In the genomic region with DNA sequence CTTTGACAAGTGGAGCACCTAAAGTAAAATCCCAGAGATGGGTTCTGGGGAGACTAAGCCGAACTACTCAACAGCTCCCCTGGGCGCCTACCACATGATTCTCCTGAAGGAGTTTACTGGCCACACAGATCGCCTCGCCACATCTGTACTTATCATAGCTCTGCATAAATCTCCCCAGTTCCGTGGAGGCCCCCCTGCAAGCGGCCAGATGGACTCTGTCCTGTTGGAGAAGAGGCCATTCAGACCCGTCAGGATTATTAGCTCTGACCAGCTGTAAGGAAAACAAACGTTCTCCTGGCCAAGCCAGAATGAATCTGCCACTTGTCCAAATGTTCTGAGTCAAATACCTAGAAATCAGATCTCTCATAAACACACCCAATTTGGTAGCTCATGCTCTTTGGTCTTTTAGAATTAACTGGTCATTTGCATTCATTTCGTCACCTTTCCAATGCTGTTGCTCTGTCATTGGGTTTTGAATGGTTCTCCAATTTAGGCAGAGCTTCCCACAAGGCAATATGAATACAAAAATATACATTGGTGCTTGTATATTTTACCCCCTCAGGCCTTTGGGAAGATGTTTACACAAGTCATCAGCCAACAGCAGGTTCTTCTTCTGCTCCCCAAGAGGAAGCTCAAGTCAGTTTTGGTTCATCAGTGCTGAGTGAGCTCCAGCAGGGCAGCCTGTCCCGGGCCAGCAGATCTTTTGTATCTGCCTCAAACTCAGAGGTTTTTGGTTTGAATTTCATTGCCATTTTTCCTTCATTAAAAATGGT, we compare ENCODE assay signal across 18 cellular contexts.
DNase-seq lines count a peak whose midpoint lies in the region; ATAC-seq, FAIRE-seq and TF ChIP-seq lines count a peak whose summit lies in the region.
"Had no signal": no experiment of that assay in that cellular context is flagged by ENCODE, and none has a peak within 500 bp of the region (broad histone marks: within the 10 kb centered on the region; RNA-seq: fewer than 3 reads in every experiment).

No MANE protein-coding gene starts in this region.

- ATAC-seq in natural killer cell treated with Interleukin-12 subunit alpha and Interleukin-12 subunit beta and Interleukin-15 and Interleukin-18, amount 100 ng/mL, for 72 hours: no peak

- CTCF ChIA-PET in AG04450 (lab: Charles Lee): interaction anchor here (0.6 to 1.9 kb wide), 4 partner anchors 124 to 491 kb away, joined by 3 to 6 read pairs (median 3); partner anchors contain the start of gene THSD4

- H3K27ac ChIP-seq in AG04450 (ENCODE audit: low read depth, low read length) (peak overlapping the region; percentile 58), HUES48 (ENCODE audit: low read depth, low read length) (peak overlapping the region; percentile 45), WERI-Rb-1 (no peak overlapping the region), kidney (ENCODE audit: low read depth in 2 of 2, low read length in 2 of 2) (no peak overlapping the region)
- H3K27ac ChIP-seq: SK-N-MC had no signal

- DNase-seq in AG04450 (ENCODE audit: low read depth, low spot score) (peak; percentile 39), WERI-Rb-1 (peak; percentile 42), left kidney (ENCODE audit: low read depth, low spot score) (peak; percentile 46), kidney (no peak), NCI-H774 (lab: John Stamatoyannopoulos, UW) (no peak)
- no peak for DNase-seq in natural killer cell treated with Interleukin-12 subunit alpha and Interleukin-12 subunit beta and Interleukin-15 and Interleukin-18, amount 100 ng/mL, for 72 hours (ENCODE audit: low spot score)
- no peak for DNase-seq in effector CD4-positive, alpha-beta T cell
- DNase-seq: CD4-positive, CD25-positive, alpha-beta regulatory T cell; GOT3; HFFc6; MV-4-11; NCI-H187 treated with DMSO at 0.1 percent for 48 hours; NCI-H345; NCI-H526 treated with DMSO at 0.1 percent for 48 hours; T-helper 1 cell had no signal

- no peaks in the 10 kb centered on the region for H3K36me3 Mint-ChIP-seq in natural killer cell treated with Interleukin-12 subunit alpha and Interleukin-12 subunit beta and Interleukin-15 and Interleukin-18, amount 100 ng/mL, for 72 hours
- H3K36me3 Mint-ChIP-seq: CD4-positive, CD25-positive, alpha-beta regulatory T cell had no signal

- H3K9me3 ChIP-seq in AG04450 (ENCODE audit: control insufficient read depth, insufficient read depth, low read length) (no peaks in the 10 kb centered on the region), HUES48 (ENCODE audit: control insufficient read depth, insufficient read depth, low read length) (no peaks in the 10 kb centered on the region), WERI-Rb-1 (ENCODE audit: severe bottlenecking) (no peaks in the 10 kb centered on the region), kidney (ENCODE audit: control insufficient read depth in 1 of 2, low read length in 2 of 2) (no peaks in the 10 kb centered on the region)

- H3K36me3 ChIP-seq in HUES48 (ENCODE audit: control insufficient read depth, insufficient read depth, low read length) (no peaks in the 10 kb centered on the region), WERI-Rb-1 (no peaks in the 10 kb centered on the region), kidney (ENCODE audit: control insufficient read depth in 1 of 2, insufficient read depth in 2 of 2, low read length in 2 of 2) (no peaks in the 10 kb centered on the region)

- no peak overlapping the region for H3K27ac Mint-ChIP-seq in natural killer cell treated with Interleukin-12 subunit alpha and Interleukin-12 subunit beta and Interleukin-15 and Interleukin-18, amount 100 ng/mL, for 72 hours
- H3K27ac Mint-ChIP-seq: B cell; CD4-positive, CD25-positive, alpha-beta regulatory T cell; HFFc6 had no signal

- intact Hi-C loops in kidney (cut with DNase I): no loop called here

- H3K4me3 ChIP-seq in AG04450 (ENCODE audit: low read depth, low read length): no peak overlapping the region
- H3K4me3 ChIP-seq in HUES48 (ENCODE audit: low read depth, low read length): 0 out of 2 replicates have a peak overlapping the region, but pooled peaks have one; percentile 40
- no peak overlapping the region for H3K4me3 ChIP-seq in WERI-Rb-1 (ENCODE audit: low read depth, low read length)
- H3K4me3 ChIP-seq in kidney (ENCODE audit: low read length in 2 of 2): no peak overlapping the region
- H3K4me3 ChIP-seq: SK-N-MC had no signal

- H3K27me3 ChIP-seq in AG04450 (ENCODE audit: control insufficient read depth, insufficient read depth, low read length) (no peaks in the 10 kb centered on the region), HUES48 (ENCODE audit: control insufficient read depth, insufficient read depth, low read length) (no peaks in the 10 kb centered on the region), WERI-Rb-1 (ENCODE audit: insufficient read depth, low read depth, severe bottlenecking) (no peaks in the 10 kb centered on the region)

- peaks cover 16 to 24% of the 10 kb centered on the region in 2 donors for H3K27me3 Mint-ChIP-seq in natural killer cell treated with Interleukin-12 subunit alpha and Interleukin-12 subunit beta and Interleukin-15 and Interleukin-18, amount 100 ng/mL, for 72 hours

- FAIRE-seq in kidney (lab: Jason Lieb, UNC): no peak

- H3K9ac ChIP-seq in HUES48 (ENCODE audit: low read depth, low read length): no peak overlapping the region
- no peak overlapping the region for H3K9ac ChIP-seq in kidney (ENCODE audit: low read length in 2 of 2)

- H3K4me1 ChIP-seq in HUES48 (ENCODE audit: control insufficient read depth, insufficient read depth, low read length): peaks cover 18% of the 10 kb centered on the region
- H3K4me1 ChIP-seq in kidney (ENCODE audit: control insufficient read depth in 1 of 2, insufficient read depth in 1 of 2, low read depth in 1 of 2, low read length in 2 of 2): peaks cover 0 to 5% of the 10 kb centered on the region in 2 donors

- no peak overlapping the region for H3K4me3 Mint-ChIP-seq in natural killer cell treated with Interleukin-12 subunit alpha and Interleukin-12 subunit beta and Interleukin-15 and Interleukin-18, amount 100 ng/mL, for 72 hours
- H3K4me3 Mint-ChIP-seq: B cell; CD4-positive, CD25-positive, alpha-beta regulatory T cell; HFFc6 had no signal

- H3K4me1 Mint-ChIP-seq in natural killer cell treated with Interleukin-12 subunit alpha and Interleukin-12 subunit beta and Interleukin-15 and Interleukin-18, amount 100 ng/mL, for 72 hours (ENCODE audit: low read depth in 2 of 2): no peaks in the 10 kb centered on the region
- H3K4me1 Mint-ChIP-seq: B cell; CD4-positive, CD25-positive, alpha-beta regulatory T cell had no signal

- POLR2A ChIA-PET in AG04450 (lab: Yijun Ruan, JAX): interaction anchor here (1.0 to 2.0 kb wide), 7 partner anchors 11 to 134 kb away, joined by 3 to 10 read pairs (median 4); no protein-coding TSS in a partner anchor

- no peak for TF ChIP-seq CTCF in AG04450 (IDR thresholded peaks at IDR 0.05; ENCODE audit: low read depth, low read length)
- no peak for TF ChIP-seq CTCF in WERI-Rb-1 (IDR thresholded peaks at IDR 0.05; ENCODE audit: low read depth, low read length)
- TF ChIP-seq CTCF in kidney (IDR thresholded peaks at IDR 0.05; ENCODE audit: borderline replicate concordance, extremely low read depth, insufficient read depth): no peak

- no peaks in the 10 kb centered on the region for H3K9me3 Mint-ChIP-seq in natural killer cell treated with Interleukin-12 subunit alpha and Interleukin-12 subunit beta and Interleukin-15 and Interleukin-18, amount 100 ng/mL, for 72 hours
- H3K9me3 Mint-ChIP-seq: HFFc6 had no signal

Comparison
In these comparisons a context has a peak if more than half of its experiments do, and no peak if none do; other contexts are left out.
1. DNase-seq: peak in AG04450 (single experiment), WERI-Rb-1 (single experiment) and left kidney (single experiment); none in natural killer cell treated with Interleukin-12 subunit alpha and Interleukin-12 subunit beta and Interleukin-15 and Interleukin-18, amount 100 ng/mL, for 72 hours (single experiment), kidney (single experiment), NCI-H774 (single experiment) and effector CD4-positive, alpha-beta T cell (single experiment).
2. H3K27ac ChIP-seq: peak in AG04450 (single experiment) and HUES48 (single experiment); none in WERI-Rb-1 (single experiment) and kidney (0 of 2).